ENCODE assay signal across 18 cellular contexts in genomic region chr9:125961037-125961436, GRCh38.
DNase-seq lines count a peak whose midpoint lies in the region; ATAC-seq and TF ChIP-seq lines count a peak whose summit lies in the region.
"Had no signal": no experiment of that assay in that cellular context is flagged by ENCODE, and none has a peak within 500 bp of the region (broad histone marks: within the 10 kb centered on the region; RNA-seq: fewer than 3 reads in every experiment).

No MANE protein-coding gene starts in this region.

- DNase-seq in NB4 (ENCODE audit: low read depth) (peak; percentile 9), choroid plexus epithelial cell (ENCODE audit: low read depth) (peak; percentile 47), superior temporal gyrus (ENCODE audit: extremely low spot score) (peak; percentile 51), KG1 (lab: John Stamatoyannopoulos, UW) (no peak), gastrocnemius medialis (no peak), HuH-7 (ENCODE audit: low spot score) (no peak)
- DNase-seq in naive thymus-derived CD4-positive, alpha-beta T cell: no peak
- DNase-seq: activated CD4-positive, alpha-beta T cell treated with anti-CD3 and anti-CD28 coated beads for 36 hours; activated naive CD8-positive, alpha-beta T cell treated with anti-CD3 and anti-CD28 coated beads, Interleukin-2, amount 10 ng/mL, durations not matched to agents 7 days and 5 days; brain microvascular endothelial cell; DMS79 treated with DMSO at 0.1 percent for 48 hours; islet precursor cell; lower lobe of right lung; NCI-H1417; NCI-H524 had no signal

- peak; percentile 49 for ATAC-seq in naive thymus-derived CD4-positive, alpha-beta T cell
- ATAC-seq in gastrocnemius medialis: no peak
- ATAC-seq: activated CD4-positive, alpha-beta T cell treated with anti-CD3 and anti-CD28 coated beads for 36 hours; lower lobe of right lung; stimulated activated effector memory CD8-positive, alpha-beta T cell treated with anti-CD3 and anti-CD28 coated beads, Interleukin-12 subunit alpha, Interleukin-12 subunit beta, amount 100 ng/mL, for 72 hours had no signal

- no peaks in the 10 kb centered on the region for H3K9me3 Mint-ChIP-seq in naive thymus-derived CD4-positive, alpha-beta T cell
- H3K9me3 Mint-ChIP-seq: activated naive CD8-positive, alpha-beta T cell treated with anti-CD3 and anti-CD28 coated beads, Interleukin-2, amount 10 ng/mL, durations not matched to agents 7 days and 5 days; stimulated activated effector memory CD8-positive, alpha-beta T cell treated with anti-CD3 and anti-CD28 coated beads, Interleukin-12 subunit alpha, Interleukin-12 subunit beta, amount 100 ng/mL, for 72 hours had no signal

- H3K27me3 Mint-ChIP-seq in naive thymus-derived CD4-positive, alpha-beta T cell: no peaks in the 10 kb centered on the region
- H3K27me3 Mint-ChIP-seq: activated CD4-positive, alpha-beta T cell treated with anti-CD3 and anti-CD28 coated beads for 36 hours; activated naive CD8-positive, alpha-beta T cell treated with anti-CD3 and anti-CD28 coated beads, Interleukin-2, amount 10 ng/mL, durations not matched to agents 7 days and 5 days had no signal

- H3K27me3 ChIP-seq in naive thymus-derived CD4-positive, alpha-beta T cell (ENCODE audit: control insufficient read depth in 2 of 2, insufficient read depth in 2 of 2, low read length in 2 of 2): no peaks in the 10 kb centered on the region
- no peaks in the 10 kb centered on the region for H3K27me3 ChIP-seq in gastrocnemius medialis
- H3K27me3 ChIP-seq: brain microvascular endothelial cell, hepatocyte had no signal

- no peak overlapping the region for H3K27ac ChIP-seq in naive thymus-derived CD4-positive, alpha-beta T cell (ENCODE audit: low read depth, low read length)
- no peak overlapping the region for H3K27ac ChIP-seq in gastrocnemius medialis
- H3K27ac ChIP-seq: brain microvascular endothelial cell, coronary artery, hepatocyte, lower lobe of right lung had no signal

- peaks cover 0 to 15% (median 4%) of the 10 kb centered on the region in 3 experiments for H3K36me3 ChIP-seq in naive thymus-derived CD4-positive, alpha-beta T cell (ENCODE audit: control insufficient read depth in 2 of 3, insufficient read depth in 3 of 3, low read length in 3 of 3)
- no peaks in the 10 kb centered on the region for H3K36me3 ChIP-seq in gastrocnemius medialis

- POLR2A ChIA-PET in naive thymus-derived CD4-positive, alpha-beta T cell (lab: Charles Lee): no interaction called here

- H3K4me3 ChIP-seq in NB4 (ENCODE audit: low read depth, low read length) (no peak overlapping the region), choroid plexus epithelial cell (ENCODE audit: low read depth, low read length) (no peak overlapping the region), gastrocnemius medialis (no peak overlapping the region)
- no peak overlapping the region for H3K4me3 ChIP-seq in naive thymus-derived CD4-positive, alpha-beta T cell (ENCODE audit: low read length)
- H3K4me3 ChIP-seq: coronary artery, hepatocyte, lower lobe of right lung had no signal

- intact Hi-C loops in naive thymus-derived CD4-positive, alpha-beta T cell (cut with micrococcal nuclease): no loop called here
- intact Hi-C loops in gastrocnemius medialis (cut with DNase I; ENCODE audit: low total_unique reads): no loop called here

- H3K27ac Mint-ChIP-seq in naive thymus-derived CD4-positive, alpha-beta T cell: no peak overlapping the region
- H3K27ac Mint-ChIP-seq: activated CD4-positive, alpha-beta T cell treated with anti-CD3 and anti-CD28 coated beads for 36 hours; activated naive CD8-positive, alpha-beta T cell treated with anti-CD3 and anti-CD28 coated beads, Interleukin-2, amount 10 ng/mL, durations not matched to agents 7 days and 5 days; stimulated activated effector memory CD8-positive, alpha-beta T cell treated with anti-CD3 and anti-CD28 coated beads, Interleukin-12 subunit alpha, Interleukin-12 subunit beta, amount 100 ng/mL, for 72 hours had no signal

- TF ChIP-seq POLR2A in NB4 (IDR thresholded peaks at IDR 0.05; ENCODE audit: extremely low read depth, insufficient read length) (no peak), gastrocnemius medialis (IDR thresholded peaks at IDR 0.05) (no peak)

- no peaks in the 10 kb centered on the region for H3K4me1 ChIP-seq in naive thymus-derived CD4-positive, alpha-beta T cell (ENCODE audit: control insufficient read depth in 2 of 2, insufficient read depth in 2 of 2, low read length in 2 of 2)
- no peaks in the 10 kb centered on the region for H3K4me1 ChIP-seq in gastrocnemius medialis
- H3K4me1 ChIP-seq: lower lobe of right lung had no signal

- in situ Hi-C loops in gastrocnemius medialis (cut with MboI; ENCODE audit: low sequenced_read_pairs in 4 of 4): no loop called here

- no peaks in the 10 kb centered on the region for H3K9me3 ChIP-seq in naive thymus-derived CD4-positive, alpha-beta T cell (ENCODE audit: control insufficient read depth in 2 of 3, low read length in 3 of 3)
- no peaks in the 10 kb centered on the region for H3K9me3 ChIP-seq in gastrocnemius medialis
- H3K9me3 ChIP-seq: lower lobe of right lung had no signal

- peaks cover 0 to 34% (median 13%) of the 10 kb centered on the region in 5 donors for H3K36me3 Mint-ChIP-seq in naive thymus-derived CD4-positive, alpha-beta T cell
- H3K36me3 Mint-ChIP-seq: activated naive CD8-positive, alpha-beta T cell treated with anti-CD3 and anti-CD28 coated beads, Interleukin-2, amount 10 ng/mL, durations not matched to agents 7 days and 5 days had no signal

- no peak overlapping the region for H3K4me3 Mint-ChIP-seq in naive thymus-derived CD4-positive, alpha-beta T cell
- H3K4me3 Mint-ChIP-seq: activated CD4-positive, alpha-beta T cell treated with anti-CD3 and anti-CD28 coated beads for 36 hours; activated naive CD8-positive, alpha-beta T cell treated with anti-CD3 and anti-CD28 coated beads, Interleukin-2, amount 10 ng/mL, durations not matched to agents 7 days and 5 days; stimulated activated effector memory CD8-positive, alpha-beta T cell treated with anti-CD3 and anti-CD28 coated beads, Interleukin-12 subunit alpha, Interleukin-12 subunit beta, amount 100 ng/mL, for 72 hours had no signal

- CTCF ChIA-PET in naive thymus-derived CD4-positive, alpha-beta T cell (lab: Charles Lee): no interaction called here

- peaks cover 0 to 2% (median 0%) of the 10 kb centered on the region in 7 donors for H3K4me1 Mint-ChIP-seq in naive thymus-derived CD4-positive, alpha-beta T cell
- H3K4me1 Mint-ChIP-seq: activated CD4-positive, alpha-beta T cell treated with anti-CD3 and anti-CD28 coated beads for 36 hours; activated naive CD8-positive, alpha-beta T cell treated with anti-CD3 and anti-CD28 coated beads, Interleukin-2, amount 10 ng/mL, durations not matched to agents 7 days and 5 days; stimulated activated effector memory CD8-positive, alpha-beta T cell treated with anti-CD3 and anti-CD28 coated beads, Interleukin-12 subunit alpha, Interleukin-12 subunit beta, amount 100 ng/mL, for 72 hours had no signal

- no peak for TF ChIP-seq CTCF in NB4 (IDR thresholded peaks at IDR 0.05; ENCODE audit: low read depth, low read length)
- TF ChIP-seq CTCF in choroid plexus epithelial cell (conservative IDR thresholded peaks at IDR 0.05; ENCODE audit: low read depth, low read length): no peak
- TF ChIP-seq CTCF in gastrocnemius medialis (IDR thresholded peaks at IDR 0.05 in 4 of 5, conservative IDR thresholded peaks at IDR 0.05 in 1 of 5): no peak

Comparison
In these comparisons a context has a peak if more than half of its experiments do, and no peak if none do; other contexts are left out.
1. DNase-seq: peak in NB4 (single experiment), choroid plexus epithelial cell (single experiment) and superior temporal gyrus (single experiment); none in naive thymus-derived CD4-positive, alpha-beta T cell (0 of 9), KG1 (single experiment), gastrocnemius medialis (0 of 2) and HuH-7 (single experiment).